In the genomic region with DNA sequence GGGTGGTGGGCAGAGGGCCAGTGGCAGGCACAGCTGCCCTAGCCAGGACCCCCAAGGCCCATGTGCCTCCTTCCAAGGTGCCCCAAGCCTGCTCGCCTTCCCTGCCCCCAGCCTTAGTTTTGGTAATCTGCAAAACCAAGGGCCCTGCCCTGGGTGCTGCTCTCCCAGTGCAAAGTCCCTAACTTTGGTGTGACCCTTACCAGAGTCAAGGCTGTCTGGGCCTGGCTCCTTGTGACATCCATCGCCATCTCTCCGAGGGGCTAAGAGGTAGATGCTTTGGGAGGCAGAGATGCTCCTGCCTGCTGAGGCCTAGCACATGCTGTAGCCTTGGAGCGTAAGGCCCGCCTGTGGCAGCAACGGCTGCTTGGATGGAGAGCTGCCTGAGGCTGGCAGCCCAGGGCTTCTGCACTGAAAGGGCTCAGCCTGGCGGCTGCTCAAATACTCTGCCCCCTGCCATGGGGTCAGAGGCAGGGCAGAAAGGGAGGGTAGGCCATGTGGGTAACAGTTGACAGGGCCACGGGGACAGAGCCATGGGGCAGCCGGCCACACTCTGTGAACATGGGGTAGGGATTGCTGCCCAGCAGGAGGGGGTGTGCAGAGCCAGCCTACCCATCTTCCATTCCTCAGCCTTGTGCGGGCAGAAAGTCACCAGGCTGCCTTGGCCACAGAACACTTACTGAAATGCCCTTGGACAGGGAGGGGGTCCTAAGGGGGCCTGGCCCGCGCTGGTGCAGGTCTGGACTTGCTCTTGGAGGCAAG, we compare ENCODE assay signal across 18 cellular contexts. TPM values are rescaled to one million over a fixed set of nuclear protein-coding genes. Genes with fewer than 3 reads are reported as not detected.
DNase-seq lines count a peak whose midpoint lies in the region; ATAC-seq, FAIRE-seq and TF ChIP-seq lines count a peak whose summit lies in the region.
"Had no signal": no experiment of that assay in that cellular context is flagged by ENCODE, and none has a peak within 500 bp of the region (broad histone marks: within the 10 kb centered on the region; RNA-seq: fewer than 3 reads in every experiment).

No MANE protein-coding gene starts in this region.

- no peaks in the 10 kb centered on the region for H3K36me3 ChIP-seq in IMR-90 (ENCODE audit: control insufficient read depth, insufficient read depth, low read length)
- H3K36me3 ChIP-seq in small intestine (ENCODE audit: control insufficient read depth in 2 of 2, insufficient read depth in 2 of 2, low read length in 2 of 2), result no peaks in the 10 kb centered on the region

- H3K56ac ChIP-seq in IMR-90 (ENCODE audit: extremely low read depth, insufficient read depth, low read length), result no peak overlapping the region

- no peak overlapping the region for H2BK20ac ChIP-seq in IMR-90 (ENCODE audit: low read depth, low read length)

- peak overlapping the region; percentile 8 for H2AFZ ChIP-seq in IMR-90 (replicated peaks; ENCODE audit: low read length, poor library complexity)

- H3K27me3 Mint-ChIP-seq in activated T-helper 2 cell treated with anti-CD3 and anti-CD28 coated beads, Interferon-gamma antibody, Interleukin-2, Interleukin-4, amounts not matched to agents 10 μg/mL and 5 μg/mL and 100 μg/mL, durations not matched to agents 14 hours and 24 hours and 36 hours (ENCODE audit: low read depth), result peaks cover 7% of the 10 kb centered on the region

- peaks cover 8% of the 10 kb centered on the region for H3K4me1 ChIP-seq in IMR-90 (ENCODE audit: control insufficient read depth, insufficient read depth, low read length)
- H3K4me1 ChIP-seq in small intestine (ENCODE audit: control insufficient read depth in 2 of 2, insufficient read depth in 1 of 2, low read depth in 1 of 2, low read length in 1 of 2), result peaks cover 0 to 2% of the 10 kb centered on the region in 2 donors
- H3K4me1 ChIP-seq: Caco-2 had no signal

- no peak overlapping the region for H4K5ac ChIP-seq in IMR-90 (ENCODE audit: low read depth, low read length)

- H2BK120ac ChIP-seq in IMR-90 (ENCODE audit: low read depth, low read length), result no peak overlapping the region

- H4K20me1 ChIP-seq in IMR-90 (ENCODE audit: insufficient read depth, low read length), result no peaks in the 10 kb centered on the region

- no peak overlapping the region for H3K4ac ChIP-seq in IMR-90 (ENCODE audit: low read depth, low read length)

- in situ Hi-C loops in IMR-90 (cut with MboI; ENCODE audit: low sequenced_read_pairs), result no loop called here

- H3K9me3 Mint-ChIP-seq in activated T-helper 2 cell treated with anti-CD3 and anti-CD28 coated beads, Interferon-gamma antibody, Interleukin-2, Interleukin-4, amounts not matched to agents 10 μg/mL and 5 μg/mL and 100 μg/mL, durations not matched to agents 14 hours and 24 hours and 36 hours, result no peaks in the 10 kb centered on the region

- no peak overlapping the region for H2AK5ac ChIP-seq in IMR-90 (ENCODE audit: low read depth, low read length)

- no peak overlapping the region for H3K27ac Mint-ChIP-seq in activated T-helper 2 cell treated with anti-CD3 and anti-CD28 coated beads, Interferon-gamma antibody, Interleukin-2, Interleukin-4, amounts not matched to agents 10 μg/mL and 5 μg/mL and 100 μg/mL, durations not matched to agents 14 hours and 24 hours and 36 hours

- no peak for TF ChIP-seq CTCF in IMR-90 (conservative IDR thresholded peaks at IDR 0.05; ENCODE audit: low read depth, low read length)

- H3K4me3 ChIP-seq in IMR-90 (ENCODE audit: insufficient read depth, low read depth, low read length) (no peak overlapping the region), small intestine (ENCODE audit: low read depth in 1 of 2, low read length in 2 of 2) (no peak overlapping the region)

- no peak overlapping the region for H3K14ac ChIP-seq in IMR-90 (replicated peaks; ENCODE audit: low read depth, low read length)

- CTCF ChIA-PET in IMR-90 (lab: Yijun Ruan, JAX), result no interaction called here

- 88% methylated on average over 5 of the region's 12 CpGs; no CpG with 5 or more reads in 1 of the 2 experiments for WGBS in IMR-90 (ENCODE audit: extremely low coverage in 2 of 2, insufficient read length in 1 of 2), 2 experiments
- WGBS in small intestine, 3 donors, result 94 to 96% (median 94%) methylated on average over 12 of the region's 12 CpGs

- TF ChIP-seq RAD21 in IMR-90 (IDR thresholded peaks at IDR 0.05; ENCODE audit: low read length), result no peak

- H2BK15ac ChIP-seq in IMR-90 (ENCODE audit: low read depth, low read length), result no peak overlapping the region

- no peak overlapping the region for H2BK5ac ChIP-seq in IMR-90 (ENCODE audit: low read depth, low read length, poor library complexity, severe bottlenecking)

- H4K8ac ChIP-seq in IMR-90 (ENCODE audit: low read depth in 2 of 2, low read length in 2 of 2), result no peak overlapping the region

- TF ChIP-seq POLR2A in IMR-90 (IDR thresholded peaks at IDR 0.05; ENCODE audit: low read depth, low read length), result no peak

- H3K9ac ChIP-seq in IMR-90 (ENCODE audit: low read depth, low read length), result no peak overlapping the region
- H3K9ac ChIP-seq: KMS-11 had no signal

- intact Hi-C loops in IMR-90 (cut with micrococcal nuclease), result no loop called here
- intact Hi-C loops in activated T-helper 2 cell treated with anti-CD3 and anti-CD28 coated beads, Interferon-gamma antibody, Interleukin-2, Interleukin-4, amounts not matched to agents 10 μg/mL and 5 μg/mL and 100 μg/mL, durations not matched to agents 14 hours and 24 hours and 36 hours (cut with micrococcal nuclease), result no loop called here

- no peak overlapping the region for H3K4me2 ChIP-seq in IMR-90 (ENCODE audit: low read depth, low read length)
- H3K4me2 ChIP-seq: KMS-11 had no signal

- H3K79me1 ChIP-seq in IMR-90 (ENCODE audit: low read depth in 1 of 2, low read length in 2 of 2), result no peaks in the 10 kb centered on the region

- H3K23ac ChIP-seq in IMR-90 (ENCODE audit: low read depth, low read length), result no peak overlapping the region

- H3K4me1 Mint-ChIP-seq in activated T-helper 2 cell treated with anti-CD3 and anti-CD28 coated beads, Interferon-gamma antibody, Interleukin-2, Interleukin-4, amounts not matched to agents 10 μg/mL and 5 μg/mL and 100 μg/mL, durations not matched to agents 14 hours and 24 hours and 36 hours (ENCODE audit: low read depth), result no peaks in the 10 kb centered on the region
- H3K4me1 Mint-ChIP-seq: CD14-positive monocyte had no signal

- H3K18ac ChIP-seq in IMR-90 (ENCODE audit: low read depth, low read length), result no peak overlapping the region

- H3K27ac ChIP-seq in IMR-90 (ENCODE audit: insufficient read depth, low read length), result no peak overlapping the region
- no peak overlapping the region for H3K27ac ChIP-seq in small intestine (ENCODE audit: low read depth in 1 of 2, low read length in 1 of 2)
- H3K27ac ChIP-seq: KMS-11 had no signal

- H2AK9ac ChIP-seq in IMR-90 (replicated peaks; ENCODE audit: low read depth, low read length, poor library complexity), result no peak overlapping the region

- no peak for FAIRE-seq in small intestine (lab: Jason Lieb, UNC)
- FAIRE-seq: G401.6, GM12891, GM19239 had no signal

- no peaks in the 10 kb centered on the region for H3K36me3 Mint-ChIP-seq in activated T-helper 2 cell treated with anti-CD3 and anti-CD28 coated beads, Interferon-gamma antibody, Interleukin-2, Interleukin-4, amounts not matched to agents 10 μg/mL and 5 μg/mL and 100 μg/mL, durations not matched to agents 14 hours and 24 hours and 36 hours (ENCODE audit: low read depth)
- H3K36me3 Mint-ChIP-seq: CD14-positive monocyte had no signal

- H3K27me3 ChIP-seq in IMR-90 (ENCODE audit: control insufficient read depth, insufficient read depth, low read length) (peaks cover 6% of the 10 kb centered on the region; the same call in 1 of the 2 replicates), small intestine (ENCODE audit: control insufficient read depth in 2 of 2, insufficient read depth in 2 of 2, low read length in 2 of 2) (no peaks in the 10 kb centered on the region)

- ATAC-seq in IMR-90 (ENCODE audit: low read depth), result no peak
- ATAC-seq in left lobe of liver, result peak; percentile 60
- ATAC-seq in HG02970 (IDR thresholded peaks at IDR 0.05; ENCODE audit: low FRiP score, unreplicated experiment), result no peak

- dilution Hi-C loops in IMR-90 (cut with HindIII; ENCODE audit: low sequenced_read_pairs, unreplicated experiment), result no loop called here

- H3K9me1 ChIP-seq in IMR-90 (ENCODE audit: insufficient read depth, low read length), result peaks cover 7% of the 10 kb centered on the region; the same call in 1 of the 2 replicates

- no peaks in the 10 kb centered on the region for H3K9me3 ChIP-seq in IMR-90 (ENCODE audit: control insufficient read depth, insufficient read depth, low read length)
- no peaks in the 10 kb centered on the region for H3K9me3 ChIP-seq in small intestine (ENCODE audit: control insufficient read depth, low read depth)
- H3K9me3 ChIP-seq: Caco-2 had no signal

- BruUV-seq in IMR-90 (replicated peaks; lab: Mats Ljungman, UMichigan), result no TSS peak

- peak; percentile 35 for DNase-seq in activated CD8-positive, alpha-beta memory T cell treated with anti-CD3 and anti-CD28 coated beads, Interleukin-2, amount 50 U/mL, for 48 hours
- DNase-seq in activated CD8-positive, alpha-beta memory T cell treated with anti-CD3 and anti-CD28 coated beads for 24 hours, result no peak
- DNase-seq in IMR-90, result no peak
- peak; percentile 88 for DNase-seq in left lobe of liver (ENCODE audit: low spot score)
- DNase-seq in pons (ENCODE audit: low spot score), result peak; percentile 19
- no peak for DNase-seq in activated T-helper 2 cell treated with anti-CD3 and anti-CD28 coated beads, Interferon-gamma antibody, Interleukin-2, Interleukin-4, amounts not matched to agents 10 μg/mL and 5 μg/mL and 100 μg/mL, durations not matched to agents 14 hours and 24 hours and 36 hours (ENCODE audit: low spot score)
- no peak for DNase-seq in small intestine
- DNase-seq: DMS79, NCI-H1694 treated with DMSO at 0.1 percent for 48 hours had no signal

- H4K91ac ChIP-seq in IMR-90 (ENCODE audit: insufficient read depth, low read depth, low read length), result no peak overlapping the region

- POLR2A ChIA-PET in IMR-90 (lab: Charles Lee; ENCODE audit: unreplicated experiment), result no interaction called here

- no peak overlapping the region for H3K4me3 Mint-ChIP-seq in activated T-helper 2 cell treated with anti-CD3 and anti-CD28 coated beads, Interferon-gamma antibody, Interleukin-2, Interleukin-4, amounts not matched to agents 10 μg/mL and 5 μg/mL and 100 μg/mL, durations not matched to agents 14 hours and 24 hours and 36 hours (ENCODE audit: low read depth)
- H3K4me3 Mint-ChIP-seq: CD14-positive monocyte had no signal

RNA-seq across cellular contexts. Expression of gene MYL7, which starts 17.9 kb away (rescaled TPM):
- total RNA-seq in IMR-90 (2012; rRNA removed) (not detected in 2 replicates), left lobe of liver (not detected)
- polyA plus RNA-seq in IMR-90 (2012; rRNA removed) (0.24 TPM in 1 of 2 replicates, not detected in the other), small intestine (10 to 100 TPM in 1 of 3 donors, under 1 TPM in 1, not detected in 1; 0.36 to 13.5 TPM)
- polyA plus RNA-seq in IMR-90 (2012; cell fraction: cytosol; rRNA removed), result not detected in 2 replicates
- 0.40 TPM in 1 of 2 replicates, not detected in the other for polyA plus RNA-seq in IMR-90 (2012; cell fraction: nucleus; rRNA removed; ENCODE audit: low replicate concordance)
- not detected in 2 replicates for total RNA-seq in activated T-helper 2 cell treated with anti-CD3 and anti-CD28 coated beads, Interferon-gamma antibody, Interleukin-2, Interleukin-4, amounts not matched to agents 10 μg/mL and 5 μg/mL and 100 μg/mL, durations not matched to agents 14 hours and 24 hours and 36 hours
- total RNA-seq: A172, MCF 10A had no signal
- polyA plus RNA-seq: CD14-positive monocyte had no signal

RNA-seq across cellular contexts. Expression of gene GCK, which starts 30.2 kb away (rescaled TPM):
- total RNA-seq in IMR-90 (2012; rRNA removed) (0.18 and 0.28 TPM in 2 replicates), left lobe of liver (1.7 TPM)
- polyA plus RNA-seq in IMR-90 (2012; rRNA removed) (0.07 and 0.14 TPM in 2 replicates), small intestine (under 1 TPM in 1 of 3 donors, not detected in 2; 0.85 TPM)
- 0.36 and 0.54 TPM in 2 replicates for polyA plus RNA-seq in IMR-90 (2012; cell fraction: cytosol; rRNA removed)
- polyA plus RNA-seq in IMR-90 (2012; cell fraction: nucleus; rRNA removed; ENCODE audit: low replicate concordance), result 0.05 and 0.21 TPM in 2 replicates
- total RNA-seq in activated T-helper 2 cell treated with anti-CD3 and anti-CD28 coated beads, Interferon-gamma antibody, Interleukin-2, Interleukin-4, amounts not matched to agents 10 μg/mL and 5 μg/mL and 100 μg/mL, durations not matched to agents 14 hours and 24 hours and 36 hours, result 1.8 and 2.3 TPM in 2 replicates
- total RNA-seq: A172, Caco-2, MCF 10A had no signal
- polyA plus RNA-seq: CD14-positive monocyte had no signal

RNA-seq across cellular contexts. Expression of gene POLD2, which starts 35.7 kb away (rescaled TPM):
- total RNA-seq in IMR-90 (2012; rRNA removed), result 136 and 163 TPM in 2 replicates
- 142 and 165 TPM in 2 replicates for polyA plus RNA-seq in IMR-90 (2012; rRNA removed)
- polyA plus RNA-seq in IMR-90 (2012; cell fraction: cytosol; rRNA removed), result 137 and 138 TPM in 2 replicates
- polyA plus RNA-seq in IMR-90 (2012; cell fraction: nucleus; rRNA removed; ENCODE audit: low replicate concordance), result 99.1 and 163 TPM in 2 replicates
- total RNA-seq in left lobe of liver, result 78.3 TPM
- 205 and 215 TPM in 2 replicates for total RNA-seq in activated T-helper 2 cell treated with anti-CD3 and anti-CD28 coated beads, Interferon-gamma antibody, Interleukin-2, Interleukin-4, amounts not matched to agents 10 μg/mL and 5 μg/mL and 100 μg/mL, durations not matched to agents 14 hours and 24 hours and 36 hours
- 10 to 100 TPM; 13.6 to 82.4 (median 27.3) TPM for polyA plus RNA-seq in small intestine

RNA-seq across cellular contexts. Expression of gene YKT6, which starts 41.7 kb away (rescaled TPM):
- total RNA-seq in IMR-90 (2012; rRNA removed) (98.6 and 120 TPM in 2 replicates), left lobe of liver (19.9 TPM)
- polyA plus RNA-seq in IMR-90 (2012; rRNA removed) (110 and 115 TPM in 2 replicates), small intestine (10 to 100 TPM; 60.4 to 73.7 (median 68.1) TPM)
- 108 and 137 TPM in 2 replicates for polyA plus RNA-seq in IMR-90 (2012; cell fraction: cytosol; rRNA removed)
- polyA plus RNA-seq in IMR-90 (2012; cell fraction: nucleus; rRNA removed; ENCODE audit: low replicate concordance), result 79.7 and 108 TPM in 2 replicates
- 73.1 and 76.4 TPM in 2 replicates for total RNA-seq in activated T-helper 2 cell treated with anti-CD3 and anti-CD28 coated beads, Interferon-gamma antibody, Interleukin-2, Interleukin-4, amounts not matched to agents 10 μg/mL and 5 μg/mL and 100 μg/mL, durations not matched to agents 14 hours and 24 hours and 36 hours

RNA-seq across cellular contexts. Expression of gene AEBP1, which starts 54.9 kb away (rescaled TPM):
- total RNA-seq in IMR-90 (2012; rRNA removed) (1.1 and 1.4 TPM in 2 replicates), left lobe of liver (9.4 TPM)
- polyA plus RNA-seq in IMR-90 (2012; rRNA removed) (5.5 and 5.7 TPM in 2 replicates), small intestine (10 to 100 TPM in 1 of 3 donors, 1 to 10 TPM in 2; 1.3 to 34.8 (median 3.0) TPM)
- polyA plus RNA-seq in IMR-90 (2012; cell fraction: cytosol; rRNA removed), result 5.5 and 7.4 TPM in 2 replicates
- 21.5 and 34.8 TPM in 2 replicates for polyA plus RNA-seq in IMR-90 (2012; cell fraction: nucleus; rRNA removed; ENCODE audit: low replicate concordance)
- 36.4 and 38.7 TPM in 2 replicates for total RNA-seq in activated T-helper 2 cell treated with anti-CD3 and anti-CD28 coated beads, Interferon-gamma antibody, Interleukin-2, Interleukin-4, amounts not matched to agents 10 μg/mL and 5 μg/mL and 100 μg/mL, durations not matched to agents 14 hours and 24 hours and 36 hours
- total RNA-seq: A172, MCF 10A had no signal
- polyA plus RNA-seq: CD14-positive monocyte had no signal

Comparison
In these comparisons a context has a peak if more than half of its experiments do, and no peak if none do; other contexts are left out.
1. DNase-seq: peak in activated CD8-positive, alpha-beta memory T cell treated with anti-CD3 and anti-CD28 coated beads, Interleukin-2, amount 50 U/mL, for 48 hours (single experiment), left lobe of liver (single experiment) and pons (single experiment); none in activated CD8-positive, alpha-beta memory T cell treated with anti-CD3 and anti-CD28 coated beads for 24 hours (single experiment), IMR-90 (single experiment), activated T-helper 2 cell treated with anti-CD3 and anti-CD28 coated beads, Interferon-gamma antibody, Interleukin-2, Interleukin-4, amounts not matched to agents 10 μg/mL and 5 μg/mL and 100 μg/mL, durations not matched to agents 14 hours and 24 hours and 36 hours (single experiment) and small intestine (single experiment).